ENCODE assay signal across 11 cellular contexts in genomic region chr17:8753976-8754440, GRCh38. TPM values are rescaled to one million over a fixed set of nuclear protein-coding genes. Genes with fewer than 3 reads are reported as not detected.
DNase-seq lines count a peak whose midpoint lies in the region; ATAC-seq and TF ChIP-seq lines count a peak whose summit lies in the region.
"Had no signal": no experiment of that assay in that cellular context is flagged by ENCODE, and none has a peak within 500 bp of the region (broad histone marks: within the 10 kb centered on the region; RNA-seq: fewer than 3 reads in every experiment).

No MANE protein-coding gene starts in this region.

- H3K9ac ChIP-seq in OCI-LY3 (ENCODE audit: low read length), result no peak overlapping the region

- peaks cover 16% of the 10 kb centered on the region for H3K27me3 Mint-ChIP-seq in activated T-cell treated with anti-CD3 and anti-CD28 coated beads, Interleukin-2, amount 50 U/mL, for 4 hours (ENCODE audit: low read depth)

- H3K4me3 Mint-ChIP-seq in activated T-cell treated with anti-CD3 and anti-CD28 coated beads, Interleukin-2, amount 50 U/mL, for 4 hours, result no peak overlapping the region
- H3K4me3 Mint-ChIP-seq: brain had no signal

- no peak overlapping the region for H3K27ac ChIP-seq in 22Rv1
- no peak overlapping the region for H3K27ac ChIP-seq in OCI-LY3 (ENCODE audit: low read length)
- H3K27ac ChIP-seq: skin epidermis had no signal

- no peak overlapping the region for H3K4me2 ChIP-seq in OCI-LY3 (ENCODE audit: low read length)

- no peaks in the 10 kb centered on the region for H3K9me3 Mint-ChIP-seq in activated T-cell treated with anti-CD3 and anti-CD28 coated beads, Interleukin-2, amount 50 U/mL, for 4 hours
- H3K9me3 Mint-ChIP-seq: brain had no signal

- H3K27me3 ChIP-seq in OCI-LY3 (ENCODE audit: low read depth, low read length), result no peaks in the 10 kb centered on the region

- no peaks in the 10 kb centered on the region for H3K79me2 ChIP-seq in OCI-LY3 (ENCODE audit: low read length)

- no peak overlapping the region for H2AFZ ChIP-seq in OCI-LY3 (ENCODE audit: low read depth, low read length)

- no peaks in the 10 kb centered on the region for H3K36me3 ChIP-seq in OCI-LY3 (replicated peaks; ENCODE audit: low read depth, low read length)

- no peak for ATAC-seq in esophagus mucosa
- ATAC-seq in activated T-cell treated with anti-CD3 and anti-CD28 coated beads, Interleukin-2, amount 50 U/mL, for 4 hours, result no peak

- no peaks in the 10 kb centered on the region for H3K4me1 Mint-ChIP-seq in activated T-cell treated with anti-CD3 and anti-CD28 coated beads, Interleukin-2, amount 50 U/mL, for 4 hours (ENCODE audit: low read depth)
- H3K4me1 Mint-ChIP-seq: brain had no signal

- no peaks in the 10 kb centered on the region for H3K9me3 ChIP-seq in OCI-LY3 (ENCODE audit: insufficient read depth, low read length)

- H4K20me1 ChIP-seq in OCI-LY3 (ENCODE audit: insufficient read depth, low read length), result no peaks in the 10 kb centered on the region

- no peaks in the 10 kb centered on the region for H3K36me3 Mint-ChIP-seq in activated T-cell treated with anti-CD3 and anti-CD28 coated beads, Interleukin-2, amount 50 U/mL, for 4 hours (ENCODE audit: insufficient read depth)
- H3K36me3 Mint-ChIP-seq: brain had no signal

- peak; percentile 42 for DNase-seq in fibroblast of mammary gland (ENCODE audit: low read depth)
- DNase-seq in D341Med (ENCODE audit: low spot score), result no peak
- no peak for DNase-seq in activated T-cell treated with anti-CD3 and anti-CD28 coated beads, Interleukin-2, amount 50 U/mL, for 4 hours
- no peak for DNase-seq in activated CD8-positive, alpha-beta memory T cell treated with anti-CD3 and anti-CD28 coated beads for 24 hours
- DNase-seq: NCI-H1092 treated with DMSO at 0.1 percent for 48 hours had no signal

- TF ChIP-seq CTCF in 22Rv1 (IDR thresholded peaks at IDR 0.05) (peak; percentile 84), GM12874 (IDR thresholded peaks at IDR 0.05; ENCODE audit: insufficient read depth, low read depth, low read length) (peak; percentile 44; the same call in 1 of the 2 replicates), OCI-LY3 (IDR thresholded peaks at IDR 0.05; ENCODE audit: low read depth, low read length) (peak; percentile 58), fibroblast of mammary gland (conservative IDR thresholded peaks at IDR 0.05; ENCODE audit: control insufficient read depth, insufficient read depth, low read depth, low read length) (peak; percentile 55)

- H3K4me1 ChIP-seq in OCI-LY3 (ENCODE audit: low read length), result no peaks in the 10 kb centered on the region

- H3K4me3 ChIP-seq in OCI-LY3 (ENCODE audit: low read length), result no peak overlapping the region
- no peak overlapping the region for H3K4me3 ChIP-seq in fibroblast of mammary gland (ENCODE audit: control insufficient read depth, low read depth, low read length)
- H3K4me3 ChIP-seq: skin epidermis had no signal

RNA-seq across cellular contexts. Expression of gene SPDYE4, which starts 4.3 kb away (rescaled TPM):
- not detected for total RNA-seq in esophagus mucosa
- total RNA-seq in activated T-cell treated with anti-CD3 and anti-CD28 coated beads, Interleukin-2, amount 50 U/mL, for 4 hours, result not detected

RNA-seq across cellular contexts. Expression of gene CCDC42, which starts 9.4 kb away (rescaled TPM):
- total RNA-seq in esophagus mucosa, result not detected
- total RNA-seq in activated T-cell treated with anti-CD3 and anti-CD28 coated beads, Interleukin-2, amount 50 U/mL, for 4 hours, result not detected

RNA-seq across cellular contexts. Expression of gene MFSD6L, which starts 45.2 kb away (rescaled TPM):
- total RNA-seq in esophagus mucosa, result 0.72 TPM
- total RNA-seq in activated T-cell treated with anti-CD3 and anti-CD28 coated beads, Interleukin-2, amount 50 U/mL, for 4 hours, result under 1 TPM in 1 of 3 donors, not detected in 2; 0.08 TPM
